In genomic region chr1:98181041-98181764, GRCh38 we compare ENCODE assay signal across 1 cellular context.
TF ChIP-seq lines count a peak whose summit lies in the region.

No MANE protein-coding gene starts in this region.

TF ChIP-seq in WTC11, 78 proteins besides CTCF, POLR2A, EP300 and RAD21 (continued from another document):
- no peak for TF ChIP-seq ATF3 (CRISPR knock-in tag; conservative IDR thresholded peaks at IDR 0.05)
- no peak for TF ChIP-seq RELA (CRISPR knock-in tag; IDR thresholded peaks at IDR 0.05; ENCODE audit: borderline replicate concordance)
- TF ChIP-seq ZNF423 (CRISPR knock-in tag; IDR thresholded peaks at IDR 0.05), result no peak
- no peak for TF ChIP-seq ZNF138 (CRISPR knock-in tag; conservative IDR thresholded peaks at IDR 0.05)
- no peak for TF ChIP-seq ATF1 (CRISPR knock-in tag; IDR thresholded peaks at IDR 0.05)
- no peak for TF ChIP-seq USF1 (CRISPR knock-in tag; IDR thresholded peaks at IDR 0.05)
- TF ChIP-seq E2F5 (CRISPR knock-in tag; IDR thresholded peaks at IDR 0.05), result no peak
- TF ChIP-seq FOXJ3 (CRISPR knock-in tag; IDR thresholded peaks at IDR 0.05; ENCODE audit: borderline replicate concordance), result no peak
TF ChIP-seq in WTC11: peak in this region for 0.
